In genomic region chr11:107929611-107930200, GRCh38 we compare ENCODE assay signal across 10 cellular contexts. TPM values are rescaled to one million over a fixed set of nuclear protein-coding genes. Genes with fewer than 3 reads are reported as not detected.
DNase-seq lines count a peak whose midpoint lies in the region; FAIRE-seq and TF ChIP-seq lines count a peak whose summit lies in the region.
"Had no signal": no experiment of that assay in that cellular context is flagged by ENCODE, and none has a peak within 500 bp of the region (broad histone marks: within the 10 kb centered on the region; RNA-seq: fewer than 3 reads in every experiment).

No MANE protein-coding gene starts in this region.

- no peaks in the 10 kb centered on the region for H3K9me2 ChIP-seq in neural cell (ENCODE audit: insufficient read depth, low read length)

- H3K4me2 ChIP-seq in astrocyte (ENCODE audit: low read length) (no peak overlapping the region), neural cell (ENCODE audit: low read length) (peak overlapping the region; percentile 67)

- no peak for TF ChIP-seq RAD21 in neural cell (conservative IDR thresholded peaks at IDR 0.05)

- H2AFZ ChIP-seq in astrocyte (ENCODE audit: low read depth, low read length), result no peak overlapping the region
- no peak overlapping the region for H2AFZ ChIP-seq in neural cell (ENCODE audit: low read depth, low read length)

- H3K27me3 ChIP-seq in astrocyte (ENCODE audit: insufficient read depth, low read length) (peaks cover 13% of the 10 kb centered on the region), neural cell (ENCODE audit: insufficient read depth, low read depth, low read length) (no peaks in the 10 kb centered on the region)

- H3K27ac ChIP-seq in astrocyte (ENCODE audit: low read depth, low read length) (no peak overlapping the region), neural cell (ENCODE audit: low read length) (no peak overlapping the region)

- peaks cover 5% of the 10 kb centered on the region for H3K4me1 ChIP-seq in astrocyte (ENCODE audit: insufficient read depth, low read length)

- DNase-seq in NCI-H2227 (lab: John Stamatoyannopoulos, UW; ENCODE audit: unreplicated experiment) (peak; percentile 28), NCI-H2227 treated with DMSO at 0.1 percent for 48 hours (lab: John Stamatoyannopoulos, UW) (no peak), astrocyte (ENCODE audit: low read depth) (no peak), cerebellum (ENCODE audit: low spot score) (no peak), NCI-H146 (lab: John Stamatoyannopoulos, UW) (no peak)
- DNase-seq in activated naive CD4-positive, alpha-beta T cell treated with anti-CD3 and anti-CD28 coated beads, Interleukin-2, amount 10 ng/mL, durations not matched to agents 7 days and 5 days, result no peak

- no peaks in the 10 kb centered on the region for H3K9me3 ChIP-seq in astrocyte (ENCODE audit: insufficient read depth, low read depth, low read length)
- no peaks in the 10 kb centered on the region for H3K9me3 ChIP-seq in neural cell (ENCODE audit: low read length)

- H3K4me3 Mint-ChIP-seq in astrocyte (ENCODE audit: unreplicated experiment), result peak overlapping the region; percentile 92
- H3K4me3 Mint-ChIP-seq in activated naive CD4-positive, alpha-beta T cell treated with anti-CD3 and anti-CD28 coated beads, Interleukin-2, amount 10 ng/mL, durations not matched to agents 7 days and 5 days, result no peak overlapping the region

- no peak overlapping the region for H3K27ac Mint-ChIP-seq in astrocyte (ENCODE audit: unreplicated experiment)
- no peak overlapping the region for H3K27ac Mint-ChIP-seq in activated naive CD4-positive, alpha-beta T cell treated with anti-CD3 and anti-CD28 coated beads, Interleukin-2, amount 10 ng/mL, durations not matched to agents 7 days and 5 days

- H3K79me2 ChIP-seq in astrocyte (ENCODE audit: insufficient read depth, low read length), result no peaks in the 10 kb centered on the region
- H3K79me2 ChIP-seq in neural cell (replicated peaks; ENCODE audit: insufficient read depth, low read length), result no peaks in the 10 kb centered on the region

- H3K36me3 Mint-ChIP-seq in astrocyte (ENCODE audit: low read depth, unreplicated experiment), result no peaks in the 10 kb centered on the region
- no peaks in the 10 kb centered on the region for H3K36me3 Mint-ChIP-seq in activated naive CD4-positive, alpha-beta T cell treated with anti-CD3 and anti-CD28 coated beads, Interleukin-2, amount 10 ng/mL, durations not matched to agents 7 days and 5 days

- H3K9ac ChIP-seq in astrocyte (ENCODE audit: low read length) (no peak overlapping the region), neural cell (ENCODE audit: low read length) (peak overlapping the region; percentile 61)

- H4K20me1 ChIP-seq in astrocyte (ENCODE audit: insufficient read depth, low read length) (no peaks in the 10 kb centered on the region), neural cell (ENCODE audit: insufficient read depth) (no peaks in the 10 kb centered on the region)

- no peak for TF ChIP-seq CTCF in GM12875 (IDR thresholded peaks at IDR 0.05; ENCODE audit: borderline replicate concordance, insufficient read depth, low read depth, low read length)
- TF ChIP-seq CTCF in astrocyte (IDR thresholded peaks at IDR 0.05; ENCODE audit: insufficient read depth, low read depth, low read length), result no peak
- no peak for TF ChIP-seq CTCF in neural cell (IDR thresholded peaks at IDR 0.05; ENCODE audit: poor library complexity, severe bottlenecking)

- H3K4me1 Mint-ChIP-seq in astrocyte (ENCODE audit: low read depth, unreplicated experiment), result no peaks in the 10 kb centered on the region
- peaks cover 6% of the 10 kb centered on the region for H3K4me1 Mint-ChIP-seq in activated naive CD4-positive, alpha-beta T cell treated with anti-CD3 and anti-CD28 coated beads, Interleukin-2, amount 10 ng/mL, durations not matched to agents 7 days and 5 days

- CTCF ChIA-PET in activated naive CD4-positive, alpha-beta T cell treated with anti-CD3 and anti-CD28 coated beads, Interleukin-2, amount 10 ng/mL, durations not matched to agents 7 days and 5 days (lab: Charles Lee), result interaction anchor here (1.1 kb wide), 1 partner anchor 12 kb away, joined by 3 read pairs; no protein-coding TSS in a partner anchor

- FAIRE-seq in astrocyte (lab: Jason Lieb, UNC), result no peak
- FAIRE-seq: urothelium cell line had no signal

- H3K36me3 ChIP-seq in astrocyte (ENCODE audit: insufficient read depth, low read length), result no peaks in the 10 kb centered on the region
- no peaks in the 10 kb centered on the region for H3K36me3 ChIP-seq in neural cell (ENCODE audit: insufficient read depth, low read length)

- H3K4me3 ChIP-seq in GM12875 (ENCODE audit: low read depth, low read length), result peak overlapping the region; percentile 79
- no peak overlapping the region for H3K4me3 ChIP-seq in astrocyte (ENCODE audit: insufficient read depth, low read depth, low read length)
- peak overlapping the region; percentile 99 for H3K4me3 ChIP-seq in neural cell (ENCODE audit: low read length)

- H3K9me3 Mint-ChIP-seq in astrocyte (ENCODE audit: unreplicated experiment), result no peaks in the 10 kb centered on the region
- no peaks in the 10 kb centered on the region for H3K9me3 Mint-ChIP-seq in activated naive CD4-positive, alpha-beta T cell treated with anti-CD3 and anti-CD28 coated beads, Interleukin-2, amount 10 ng/mL, durations not matched to agents 7 days and 5 days

- peaks cover 6% of the 10 kb centered on the region for H3K27me3 Mint-ChIP-seq in astrocyte (ENCODE audit: low read depth, unreplicated experiment)
- H3K27me3 Mint-ChIP-seq in activated naive CD4-positive, alpha-beta T cell treated with anti-CD3 and anti-CD28 coated beads, Interleukin-2, amount 10 ng/mL, durations not matched to agents 7 days and 5 days, result peaks cover 38% of the 10 kb centered on the region

- no peaks in the 10 kb centered on the region for H3F3A ChIP-seq in neural cell (ENCODE audit: insufficient read depth, low read length, poor library complexity, severe bottlenecking)

- no peak for TF ChIP-seq EP300 in neural cell (conservative IDR thresholded peaks at IDR 0.05; ENCODE audit: poor library complexity, severe bottlenecking)

TF ChIP-seq in neural cell, 6 proteins besides CTCF, POLR2A, EP300 and RAD21:
- TF ChIP-seq SMC3 (conservative IDR thresholded peaks at IDR 0.05; ENCODE audit: poor library complexity), result no peak
- TF ChIP-seq, protein P1, sequence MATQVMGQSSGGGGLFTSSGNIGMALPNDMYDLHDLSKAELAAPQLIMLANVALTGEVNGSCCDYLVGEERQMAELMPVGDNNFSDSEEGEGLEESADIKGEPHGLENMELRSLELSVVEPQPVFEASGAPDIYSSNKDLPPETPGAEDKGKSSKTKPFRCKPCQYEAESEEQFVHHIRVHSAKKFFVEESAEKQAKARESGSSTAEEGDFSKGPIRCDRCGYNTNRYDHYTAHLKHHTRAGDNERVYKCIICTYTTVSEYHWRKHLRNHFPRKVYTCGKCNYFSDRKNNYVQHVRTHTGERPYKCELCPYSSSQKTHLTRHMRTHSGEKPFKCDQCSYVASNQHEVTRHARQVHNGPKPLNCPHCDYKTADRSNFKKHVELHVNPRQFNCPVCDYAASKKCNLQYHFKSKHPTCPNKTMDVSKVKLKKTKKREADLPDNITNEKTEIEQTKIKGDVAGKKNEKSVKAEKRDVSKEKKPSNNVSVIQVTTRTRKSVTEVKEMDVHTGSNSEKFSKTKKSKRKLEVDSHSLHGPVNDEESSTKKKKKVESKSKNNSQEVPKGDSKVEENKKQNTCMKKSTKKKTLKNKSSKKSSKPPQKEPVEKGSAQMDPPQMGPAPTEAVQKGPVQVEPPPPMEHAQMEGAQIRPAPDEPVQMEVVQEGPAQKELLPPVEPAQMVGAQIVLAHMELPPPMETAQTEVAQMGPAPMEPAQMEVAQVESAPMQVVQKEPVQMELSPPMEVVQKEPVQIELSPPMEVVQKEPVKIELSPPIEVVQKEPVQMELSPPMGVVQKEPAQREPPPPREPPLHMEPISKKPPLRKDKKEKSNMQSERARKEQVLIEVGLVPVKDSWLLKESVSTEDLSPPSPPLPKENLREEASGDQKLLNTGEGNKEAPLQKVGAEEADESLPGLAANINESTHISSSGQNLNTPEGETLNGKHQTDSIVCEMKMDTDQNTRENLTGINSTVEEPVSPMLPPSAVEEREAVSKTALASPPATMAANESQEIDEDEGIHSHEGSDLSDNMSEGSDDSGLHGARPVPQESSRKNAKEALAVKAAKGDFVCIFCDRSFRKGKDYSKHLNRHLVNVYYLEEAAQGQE (IDR thresholded peaks at IDR 0.05; ENCODE audit: borderline replicate concordance), result no peak
- no peak for TF ChIP-seq POLR2AphosphoS5 (IDR thresholded peaks at IDR 0.05)
TF ChIP-seq in neural cell: peak in this region for 0.

RNA-seq across cellular contexts. Expression of gene RAB39A, which starts 1.5 kb away (rescaled TPM):
- 0.67 and 1.5 TPM in 2 replicates for total RNA-seq in astrocyte
- polyA plus RNA-seq in neural cell, result 1.9 and 3.1 TPM in 2 replicates
- 11.2 TPM in 2 replicates for polyA minus RNA-seq in neural cell
- total RNA-seq in cerebellum, result 24.8 TPM
- total RNA-seq: fibroblast of lung had no signal
- polyA plus RNA-seq: fibroblast of lung had no signal

Comparison
In these comparisons a context has a peak if more than half of its experiments do, and no peak if none do; other contexts are left out.
1. RNA of gene RAB39A, which starts 1.5 kb away (total RNA-seq): 24.8 TPM in cerebellum (single experiment); 0.67 to 1.5 TPM in astrocyte; every median in the first group is over 10 times any median in the second.